Comparison of ENCODE assay signal across 1 cellular context in the genomic region with DNA sequence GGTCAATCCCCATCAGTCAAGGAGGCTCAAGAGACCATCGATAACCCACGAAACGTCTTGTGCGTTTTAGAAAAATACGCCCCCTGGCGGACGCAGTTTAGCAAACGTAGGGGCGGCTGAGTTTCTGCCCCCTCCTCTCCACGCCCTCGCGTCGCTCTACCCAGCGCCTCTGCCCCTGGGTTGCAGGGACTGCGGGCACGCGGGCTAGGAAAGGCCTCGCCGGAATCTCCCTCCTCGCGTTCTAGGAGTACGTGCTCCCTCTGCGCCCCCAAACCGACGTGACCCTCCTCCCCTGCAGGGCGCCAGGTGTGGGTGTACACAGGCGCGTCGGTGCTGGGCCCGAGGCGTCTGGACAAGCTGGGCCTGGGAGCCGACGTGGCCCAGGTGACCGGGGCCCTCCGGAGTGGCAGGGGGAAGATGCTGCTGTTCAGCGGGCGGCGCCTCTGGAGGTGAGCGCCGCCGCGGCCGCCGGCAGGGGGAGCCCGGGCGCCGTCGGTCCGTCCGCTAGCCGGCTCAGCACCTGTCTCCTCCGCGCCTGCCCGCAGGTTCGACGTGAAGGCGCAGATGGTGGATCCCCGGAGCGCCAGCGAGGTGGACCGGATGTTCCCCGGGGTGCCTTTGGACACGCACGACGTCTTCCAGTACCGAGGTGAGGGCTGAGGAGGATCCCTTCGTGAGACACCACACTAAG.
TF ChIP-seq lines count a peak whose summit lies in the region.

No MANE protein-coding gene starts in this region.

TF ChIP-seq in K562, 482 proteins besides CTCF, POLR2A, EP300 and RAD21 (continued from another document and continues in another):
- TF ChIP-seq, protein P1, sequence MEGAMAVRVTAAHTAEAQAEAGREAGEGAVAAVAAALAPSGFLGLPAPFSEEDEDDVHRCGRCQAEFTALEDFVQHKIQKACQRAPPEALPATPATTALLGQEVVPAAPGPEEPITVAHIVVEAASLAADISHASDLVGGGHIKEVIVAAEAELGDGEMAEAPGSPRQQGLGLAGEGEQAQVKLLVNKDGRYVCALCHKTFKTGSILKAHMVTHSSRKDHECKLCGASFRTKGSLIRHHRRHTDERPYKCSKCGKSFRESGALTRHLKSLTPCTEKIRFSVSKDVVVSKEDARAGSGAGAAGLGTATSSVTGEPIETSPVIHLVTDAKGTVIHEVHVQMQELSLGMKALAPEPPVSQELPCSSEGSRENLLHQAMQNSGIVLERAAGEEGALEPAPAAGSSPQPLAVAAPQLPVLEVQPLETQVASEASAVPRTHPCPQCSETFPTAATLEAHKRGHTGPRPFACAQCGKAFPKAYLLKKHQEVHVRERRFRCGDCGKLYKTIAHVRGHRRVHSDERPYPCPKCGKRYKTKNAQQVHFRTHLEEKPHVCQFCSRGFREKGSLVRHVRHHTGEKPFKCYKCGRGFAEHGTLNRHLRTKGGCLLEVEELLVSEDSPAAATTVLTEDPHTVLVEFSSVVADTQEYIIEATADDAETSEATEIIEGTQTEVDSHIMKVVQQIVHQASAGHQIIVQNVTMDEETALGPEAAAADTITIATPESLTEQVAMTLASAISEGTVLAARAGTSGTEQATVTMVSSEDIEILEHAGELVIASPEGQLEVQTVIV (CRISPR knock-in tag; IDR thresholded peaks at IDR 0.05; ENCODE audit: borderline replicate concordance) = no peak
- TF ChIP-seq NRF1 (conservative IDR thresholded peaks at IDR 0.05 in 1 of 2, IDR thresholded peaks at IDR 0.05 in 1 of 2) (peak; percentile 31 to 44; a peak in 3 of 4 replicates), TEAD2 (tag; IDR thresholded peaks at IDR 0.05) (no peak), TAF7 (tag; IDR thresholded peaks at IDR 0.05) (no peak), NELFE (IDR thresholded peaks at IDR 0.05; ENCODE audit: insufficient read depth, insufficient read length) (no peak), MAFG (tag; conservative IDR thresholded peaks at IDR 0.05) (no peak), SUPT5H (IDR thresholded peaks at IDR 0.05) (no peak), RBBP5 (IDR thresholded peaks at IDR 0.05; ENCODE audit: borderline replicate concordance, insufficient read depth, low read length, poor library complexity, severe bottlenecking) (peak; percentile 37), YBX1 (IDR thresholded peaks at IDR 0.05) (no peak), CEBPB (tag; IDR thresholded peaks at IDR 0.05) (no peak), NFE2 (IDR thresholded peaks at IDR 0.05; ENCODE audit: low read depth) (no peak), KDM1A (IDR thresholded peaks at IDR 0.05) (no peak), ZNF232 (CRISPR knock-in tag; IDR thresholded peaks at IDR 0.05) (no peak), TAF15 (IDR thresholded peaks at IDR 0.05; ENCODE audit: low read depth, low read length) (no peak), TRIM28 (IDR thresholded peaks at IDR 0.05) (no peak), COPS2 (conservative IDR thresholded peaks at IDR 0.05) (no peak), SIN3B (IDR thresholded peaks at IDR 0.05; ENCODE audit: low read depth) (no peak; the same call in 1 of the 2 replicates), POLR3G (IDR thresholded peaks at IDR 0.05; ENCODE audit: extremely low read depth, insufficient read length, insufficient replicate concordance) (no peak), BRCA1 (IDR thresholded peaks at IDR 0.05) (no peak), BRCA1 (CRISPR knock-in tag; IDR thresholded peaks at IDR 0.05) (no peak), ZEB2 (IDR thresholded peaks at IDR 0.05) (peak; percentile 79; the same call in 1 of the 2 replicates), RBM39 (optimal IDR thresholded peaks at IDR 0.05; ENCODE audit: low read depth, low read length) (no peak), ZNF551 (CRISPR knock-in tag; IDR thresholded peaks at IDR 0.05) (no peak), THAP7 (CRISPR knock-in tag; IDR thresholded peaks at IDR 0.05) (no peak), ZNF253 (CRISPR knock-in tag; conservative IDR thresholded peaks at IDR 0.05) (no peak), ZNF121 (CRISPR knock-in tag; conservative IDR thresholded peaks at IDR 0.05) (no peak), POLR2G (IDR thresholded peaks at IDR 0.05; ENCODE audit: low read depth, low read length) (no peak), BRD4 (IDR thresholded peaks at IDR 0.05) (no peak), ZC3H8 (IDR thresholded peaks at IDR 0.05) (no peak), DMBX1 (CRISPR knock-in tag; IDR thresholded peaks at IDR 0.05; ENCODE audit: borderline replicate concordance) (no peak), FOS (IDR thresholded peaks at IDR 0.05; ENCODE audit: extremely low read depth, insufficient read length) (no peak), HLTF (IDR thresholded peaks at IDR 0.05) (no peak), THRA (IDR thresholded peaks at IDR 0.05) (no peak), SMAD2 (IDR thresholded peaks at IDR 0.05; ENCODE audit: low read depth, low read length) (no peak), ZNF165 (CRISPR knock-in tag; IDR thresholded peaks at IDR 0.05; ENCODE audit: borderline replicate concordance) (no peak), PHB2 (IDR thresholded peaks at IDR 0.05; ENCODE audit: low read depth) (no peak), RBM14 (IDR thresholded peaks at IDR 0.05; ENCODE audit: borderline replicate concordance, insufficient read depth, low read depth, low read length) (no peak), PYGO2 (tag; IDR thresholded peaks at IDR 0.05) (no peak), PCBP1 (IDR thresholded peaks at IDR 0.05; ENCODE audit: low read depth, low read length, poor library complexity, severe bottlenecking) (peak; percentile 25), SAP30 (IDR thresholded peaks at IDR 0.05; ENCODE audit: borderline replicate concordance, insufficient read depth, low read depth, low read length, poor library complexity, severe bottlenecking) (no peak), ZNF707 (CRISPR knock-in tag; conservative IDR thresholded peaks at IDR 0.05) (no peak), TARDBP (IDR thresholded peaks at IDR 0.05) (peak; percentile 71), RCOR1 (IDR thresholded peaks at IDR 0.05; ENCODE audit: borderline replicate concordance in 1 of 2, low read depth in 2 of 2, low read length in 2 of 2) (peak in 1 of 2 experiments; percentile 73; a peak in 2 of 4 replicates), ZNF282 (CRISPR knock-in tag; IDR thresholded peaks at IDR 0.05) (no peak), KLF1 (tag; IDR thresholded peaks at IDR 0.05) (no peak), RBM17 (IDR thresholded peaks at IDR 0.05; ENCODE audit: borderline replicate concordance, low read depth, low read length) (no peak), TAF1 (IDR thresholded peaks at IDR 0.05; ENCODE audit: control insufficient read depth, extremely low read depth, insufficient read depth, low read length, severe bottlenecking) (no peak), ARHGAP35 (IDR thresholded peaks at IDR 0.05; ENCODE audit: partially characterized antibody) (no peak), JUN (IDR thresholded peaks at IDR 0.05; ENCODE audit: borderline replicate concordance, low read depth, low read length) (no peak), JUN (CRISPR knock-in tag; IDR thresholded peaks at IDR 0.05; ENCODE audit: borderline replicate concordance) (no peak), ZBTB17 (CRISPR knock-in tag; IDR thresholded peaks at IDR 0.05) (no peak), SNRNP70 (optimal IDR thresholded peaks at IDR 0.05; ENCODE audit: low read depth, low read length) (no peak), IRF1 (CRISPR knock-in tag; IDR thresholded peaks at IDR 0.05; ENCODE audit: borderline replicate concordance) (no peak), ZSCAN32 (CRISPR knock-in tag; IDR thresholded peaks at IDR 0.05) (no peak), E2F5 (CRISPR knock-in tag; IDR thresholded peaks at IDR 0.05) (no peak)
- TF ChIP-seq, protein P2, sequence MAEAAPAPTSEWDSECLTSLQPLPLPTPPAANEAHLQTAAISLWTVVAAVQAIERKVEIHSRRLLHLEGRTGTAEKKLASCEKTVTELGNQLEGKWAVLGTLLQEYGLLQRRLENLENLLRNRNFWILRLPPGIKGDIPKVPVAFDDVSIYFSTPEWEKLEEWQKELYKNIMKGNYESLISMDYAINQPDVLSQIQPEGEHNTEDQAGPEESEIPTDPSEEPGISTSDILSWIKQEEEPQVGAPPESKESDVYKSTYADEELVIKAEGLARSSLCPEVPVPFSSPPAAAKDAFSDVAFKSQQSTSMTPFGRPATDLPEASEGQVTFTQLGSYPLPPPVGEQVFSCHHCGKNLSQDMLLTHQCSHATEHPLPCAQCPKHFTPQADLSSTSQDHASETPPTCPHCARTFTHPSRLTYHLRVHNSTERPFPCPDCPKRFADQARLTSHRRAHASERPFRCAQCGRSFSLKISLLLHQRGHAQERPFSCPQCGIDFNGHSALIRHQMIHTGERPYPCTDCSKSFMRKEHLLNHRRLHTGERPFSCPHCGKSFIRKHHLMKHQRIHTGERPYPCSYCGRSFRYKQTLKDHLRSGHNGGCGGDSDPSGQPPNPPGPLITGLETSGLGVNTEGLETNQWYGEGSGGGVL (CRISPR knock-in tag; IDR thresholded peaks at IDR 0.05) = no peak
- TF ChIP-seq, protein P3, sequence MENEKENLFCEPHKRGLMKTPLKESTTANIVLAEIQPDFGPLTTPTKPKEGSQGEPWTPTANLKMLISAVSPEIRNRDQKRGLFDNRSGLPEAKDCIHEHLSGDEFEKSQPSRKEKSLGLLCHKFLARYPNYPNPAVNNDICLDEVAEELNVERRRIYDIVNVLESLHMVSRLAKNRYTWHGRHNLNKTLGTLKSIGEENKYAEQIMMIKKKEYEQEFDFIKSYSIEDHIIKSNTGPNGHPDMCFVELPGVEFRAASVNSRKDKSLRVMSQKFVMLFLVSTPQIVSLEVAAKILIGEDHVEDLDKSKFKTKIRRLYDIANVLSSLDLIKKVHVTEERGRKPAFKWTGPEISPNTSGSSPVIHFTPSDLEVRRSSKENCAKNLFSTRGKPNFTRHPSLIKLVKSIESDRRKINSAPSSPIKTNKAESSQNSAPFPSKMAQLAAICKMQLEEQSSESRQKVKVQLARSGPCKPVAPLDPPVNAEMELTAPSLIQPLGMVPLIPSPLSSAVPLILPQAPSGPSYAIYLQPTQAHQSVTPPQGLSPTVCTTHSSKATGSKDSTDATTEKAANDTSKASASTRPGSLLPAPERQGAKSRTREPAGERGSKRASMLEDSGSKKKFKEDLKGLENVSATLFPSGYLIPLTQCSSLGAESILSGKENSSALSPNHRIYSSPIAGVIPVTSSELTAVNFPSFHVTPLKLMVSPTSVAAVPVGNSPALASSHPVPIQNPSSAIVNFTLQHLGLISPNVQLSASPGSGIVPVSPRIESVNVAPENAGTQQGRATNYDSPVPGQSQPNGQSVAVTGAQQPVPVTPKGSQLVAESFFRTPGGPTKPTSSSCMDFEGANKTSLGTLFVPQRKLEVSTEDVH (IDR thresholded peaks at IDR 0.05; ENCODE audit: low read depth, partially characterized antibody) = peak; percentile 45
- TF ChIP-seq, protein P4, sequence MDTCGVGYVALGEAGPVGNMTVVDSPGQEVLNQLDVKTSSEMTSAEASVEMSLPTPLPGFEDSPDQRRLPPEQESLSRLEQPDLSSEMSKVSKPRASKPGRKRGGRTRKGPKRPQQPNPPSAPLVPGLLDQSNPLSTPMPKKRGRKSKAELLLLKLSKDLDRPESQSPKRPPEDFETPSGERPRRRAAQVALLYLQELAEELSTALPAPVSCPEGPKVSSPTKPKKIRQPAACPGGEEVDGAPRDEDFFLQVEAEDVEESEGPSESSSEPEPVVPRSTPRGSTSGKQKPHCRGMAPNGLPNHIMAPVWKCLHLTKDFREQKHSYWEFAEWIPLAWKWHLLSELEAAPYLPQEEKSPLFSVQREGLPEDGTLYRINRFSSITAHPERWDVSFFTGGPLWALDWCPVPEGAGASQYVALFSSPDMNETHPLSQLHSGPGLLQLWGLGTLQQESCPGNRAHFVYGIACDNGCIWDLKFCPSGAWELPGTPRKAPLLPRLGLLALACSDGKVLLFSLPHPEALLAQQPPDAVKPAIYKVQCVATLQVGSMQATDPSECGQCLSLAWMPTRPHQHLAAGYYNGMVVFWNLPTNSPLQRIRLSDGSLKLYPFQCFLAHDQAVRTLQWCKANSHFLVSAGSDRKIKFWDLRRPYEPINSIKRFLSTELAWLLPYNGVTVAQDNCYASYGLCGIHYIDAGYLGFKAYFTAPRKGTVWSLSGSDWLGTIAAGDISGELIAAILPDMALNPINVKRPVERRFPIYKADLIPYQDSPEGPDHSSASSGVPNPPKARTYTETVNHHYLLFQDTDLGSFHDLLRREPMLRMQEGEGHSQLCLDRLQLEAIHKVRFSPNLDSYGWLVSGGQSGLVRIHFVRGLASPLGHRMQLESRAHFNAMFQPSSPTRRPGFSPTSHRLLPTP (IDR thresholded peaks at IDR 0.05; ENCODE audit: borderline replicate concordance, extremely low read depth, insufficient read length) = no peak
- TF ChIP-seq, protein P5, sequence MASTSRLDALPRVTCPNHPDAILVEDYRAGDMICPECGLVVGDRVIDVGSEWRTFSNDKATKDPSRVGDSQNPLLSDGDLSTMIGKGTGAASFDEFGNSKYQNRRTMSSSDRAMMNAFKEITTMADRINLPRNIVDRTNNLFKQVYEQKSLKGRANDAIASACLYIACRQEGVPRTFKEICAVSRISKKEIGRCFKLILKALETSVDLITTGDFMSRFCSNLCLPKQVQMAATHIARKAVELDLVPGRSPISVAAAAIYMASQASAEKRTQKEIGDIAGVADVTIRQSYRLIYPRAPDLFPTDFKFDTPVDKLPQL (IDR thresholded peaks at IDR 0.05; ENCODE audit: extremely low read depth, insufficient read length) = no peak
